ENCODE assay signal across 7 cellular contexts in the genomic region with DNA sequence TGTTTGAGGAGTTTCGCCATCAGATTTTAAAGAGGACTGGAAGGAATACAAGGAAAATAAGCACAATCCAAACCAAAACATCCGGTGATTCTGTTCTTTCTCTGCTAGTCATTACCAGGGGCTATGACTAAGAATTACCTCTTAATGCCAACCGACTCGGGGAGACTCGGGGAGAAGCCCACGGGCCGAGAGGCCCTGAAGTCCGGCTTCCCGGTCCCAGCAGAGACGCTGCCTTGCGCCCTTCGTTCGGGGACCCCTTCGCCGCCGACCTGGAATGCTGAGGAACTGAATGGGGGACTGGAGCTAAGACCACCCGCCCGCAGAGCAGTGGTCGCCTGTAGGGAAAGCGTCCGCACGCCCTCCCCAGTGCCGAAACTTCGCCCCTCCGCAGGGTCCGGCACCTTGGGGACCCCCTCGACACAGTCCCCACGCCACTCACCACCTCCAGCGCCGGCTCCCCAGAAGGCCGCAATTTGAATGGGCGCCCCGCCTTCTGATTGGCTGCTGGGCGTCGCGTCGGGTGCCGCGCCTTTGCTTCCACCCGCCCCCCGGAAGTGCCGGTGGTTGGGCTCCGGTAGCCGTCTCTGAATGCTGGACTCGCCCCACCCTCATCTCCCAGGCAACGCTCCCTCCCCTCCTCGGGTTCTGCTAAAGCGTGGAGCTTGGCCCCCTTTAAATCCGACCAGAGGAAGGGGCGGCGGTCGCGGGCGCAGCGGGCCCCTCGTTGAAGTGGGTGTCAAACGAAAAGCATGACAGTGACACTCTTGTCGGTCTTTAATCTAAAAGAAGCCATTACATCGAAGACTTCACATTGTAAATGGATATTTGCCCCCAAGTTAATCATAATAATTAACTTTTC. TPM values are rescaled to one million over a fixed set of nuclear protein-coding genes. Genes with fewer than 3 reads are reported as not detected.
DNase-seq lines count a peak whose midpoint lies in the region; ATAC-seq, FAIRE-seq and TF ChIP-seq lines count a peak whose summit lies in the region.

A gene with protein sequence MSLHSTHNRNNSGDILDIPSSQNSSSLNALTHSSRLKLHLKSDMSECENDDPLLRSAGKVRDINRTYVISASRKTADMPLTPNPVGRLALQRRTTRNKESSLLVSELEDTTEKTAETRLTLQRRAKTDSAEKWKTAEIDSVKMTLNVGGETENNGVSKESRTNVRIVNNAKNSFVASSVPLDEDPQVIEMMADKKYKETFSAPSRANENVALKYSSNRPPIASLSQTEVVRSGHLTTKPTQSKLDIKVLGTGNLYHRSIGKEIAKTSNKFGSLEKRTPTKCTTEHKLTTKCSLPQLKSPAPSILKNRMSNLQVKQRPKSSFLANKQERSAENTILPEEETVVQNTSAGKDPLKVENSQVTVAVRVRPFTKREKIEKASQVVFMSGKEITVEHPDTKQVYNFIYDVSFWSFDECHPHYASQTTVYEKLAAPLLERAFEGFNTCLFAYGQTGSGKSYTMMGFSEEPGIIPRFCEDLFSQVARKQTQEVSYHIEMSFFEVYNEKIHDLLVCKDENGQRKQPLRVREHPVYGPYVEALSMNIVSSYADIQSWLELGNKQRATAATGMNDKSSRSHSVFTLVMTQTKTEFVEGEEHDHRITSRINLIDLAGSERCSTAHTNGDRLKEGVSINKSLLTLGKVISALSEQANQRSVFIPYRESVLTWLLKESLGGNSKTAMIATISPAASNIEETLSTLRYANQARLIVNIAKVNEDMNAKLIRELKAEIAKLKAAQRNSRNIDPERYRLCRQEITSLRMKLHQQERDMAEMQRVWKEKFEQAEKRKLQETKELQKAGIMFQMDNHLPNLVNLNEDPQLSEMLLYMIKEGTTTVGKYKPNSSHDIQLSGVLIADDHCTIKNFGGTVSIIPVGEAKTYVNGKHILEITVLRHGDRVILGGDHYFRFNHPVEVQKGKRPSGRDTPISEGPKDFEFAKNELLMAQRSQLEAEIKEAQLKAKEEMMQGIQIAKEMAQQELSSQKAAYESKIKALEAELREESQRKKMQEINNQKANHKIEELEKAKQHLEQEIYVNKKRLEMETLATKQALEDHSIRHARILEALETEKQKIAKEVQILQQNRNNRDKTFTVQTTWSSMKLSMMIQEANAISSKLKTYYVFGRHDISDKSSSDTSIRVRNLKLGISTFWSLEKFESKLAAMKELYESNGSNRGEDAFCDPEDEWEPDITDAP (N-terminal part only) (minus strand): TSS at position 479 of the 859 bp plus-strand sequence. CDS start 2,028 bp downstream, outside the sequence.

- peak within 1 kb of the TSS; percentile 95 for H3K4me3 Mint-ChIP-seq in T-helper 2 cell treated with Interferon-gamma antibody and Interleukin-4, amounts not matched to agents 5 μg/mL and 100 μg/mL, for 36 hours
- H3K4me3 Mint-ChIP-seq in astrocyte (ENCODE audit: unreplicated experiment), result peak within 1 kb of the TSS; percentile 89

- peak within 1 kb of the TSS; percentile 85 for H3K4me3 ChIP-seq in astrocyte (ENCODE audit: insufficient read depth, low read depth, low read length)

- H3K27me3 ChIP-seq in astrocyte (ENCODE audit: insufficient read depth, low read length), result no peaks in the 10 kb centered on the region

- peak within 1 kb of the TSS; percentile 90 for H3K4me2 ChIP-seq in astrocyte (ENCODE audit: low read length)

- no peak for TF ChIP-seq CTCF in astrocyte (IDR thresholded peaks at IDR 0.05; ENCODE audit: insufficient read depth, low read depth, low read length)

- peaks cover 18% of the 10 kb centered on the region for H3K79me2 ChIP-seq in astrocyte (ENCODE audit: insufficient read depth, low read length)

- peak; percentile 54 for ATAC-seq in GM18508 (IDR thresholded peaks at IDR 0.05; ENCODE audit: insufficient read depth, unreplicated experiment)
- ATAC-seq in HG02981 (IDR thresholded peaks at IDR 0.05; ENCODE audit: unreplicated experiment), result peak; percentile 95
- ATAC-seq in sciatic nerve, result peak; percentile 99

- intact Hi-C loops in sciatic nerve (cut with DNase I), result loop anchor here (10.0 kb wide), 1 partner anchor 184 kb away; no protein-coding TSS in a partner anchor

- H4K20me1 ChIP-seq in astrocyte (ENCODE audit: insufficient read depth, low read length), result no peaks in the 10 kb centered on the region

- H3K27ac Mint-ChIP-seq in T-helper 2 cell treated with Interferon-gamma antibody and Interleukin-4, amounts not matched to agents 5 μg/mL and 100 μg/mL, for 36 hours, result peak within 1 kb of the TSS; percentile 92
- peak within 1 kb of the TSS; percentile 58 for H3K27ac Mint-ChIP-seq in astrocyte (ENCODE audit: unreplicated experiment)

- no peak for FAIRE-seq in astrocyte (lab: Jason Lieb, UNC)

- peaks cover 5% of the 10 kb centered on the region for H3K4me1 ChIP-seq in astrocyte (ENCODE audit: insufficient read depth, low read length)

- peak within 1 kb of the TSS; percentile 93 for H2AFZ ChIP-seq in astrocyte (ENCODE audit: low read depth, low read length)

- peak within 1 kb of the TSS; percentile 95 for H3K9ac ChIP-seq in astrocyte (ENCODE audit: low read length)

- H3K36me3 Mint-ChIP-seq in T-helper 2 cell treated with Interferon-gamma antibody and Interleukin-4, amounts not matched to agents 5 μg/mL and 100 μg/mL, for 36 hours (ENCODE audit: low read depth), result peaks cover 30% of the 10 kb centered on the region
- H3K36me3 Mint-ChIP-seq in astrocyte (ENCODE audit: low read depth, unreplicated experiment), result no peaks in the 10 kb centered on the region

- H3K27ac ChIP-seq in astrocyte (ENCODE audit: low read depth, low read length), result peak within 1 kb of the TSS; percentile 96

- no peaks in the 10 kb centered on the region for H3K9me3 ChIP-seq in astrocyte (ENCODE audit: insufficient read depth, low read depth, low read length)

- no peaks in the 10 kb centered on the region for H3K9me3 Mint-ChIP-seq in T-helper 2 cell treated with Interferon-gamma antibody and Interleukin-4, amounts not matched to agents 5 μg/mL and 100 μg/mL, for 36 hours
- no peaks in the 10 kb centered on the region for H3K9me3 Mint-ChIP-seq in astrocyte (ENCODE audit: unreplicated experiment)

- peaks cover 4% of the 10 kb centered on the region for H3K36me3 ChIP-seq in astrocyte (ENCODE audit: insufficient read depth, low read length)

- no peaks in the 10 kb centered on the region for H3K27me3 Mint-ChIP-seq in T-helper 2 cell treated with Interferon-gamma antibody and Interleukin-4, amounts not matched to agents 5 μg/mL and 100 μg/mL, for 36 hours (ENCODE audit: low read depth)
- H3K27me3 Mint-ChIP-seq in astrocyte (ENCODE audit: low read depth, unreplicated experiment), result no peaks in the 10 kb centered on the region

- DNase-seq in NCI-H2029 (lab: John Stamatoyannopoulos, UW) (peak; percentile 83), astrocyte (ENCODE audit: low read depth) (peak; percentile 80), hypothalamus (lab: John Stamatoyannopoulos, UW) (peak; percentile 18 to 92 (median 76)), sciatic nerve (ENCODE audit: low spot score) (peak; percentile 94)
- DNase-seq in T-helper 2 cell treated with Interferon-gamma antibody and Interleukin-4, amounts not matched to agents 5 μg/mL and 100 μg/mL, for 36 hours (ENCODE audit: low spot score), result peak; percentile 93

- peaks cover 45% of the 10 kb centered on the region for H3K4me1 Mint-ChIP-seq in T-helper 2 cell treated with Interferon-gamma antibody and Interleukin-4, amounts not matched to agents 5 μg/mL and 100 μg/mL, for 36 hours (ENCODE audit: low read depth)
- H3K4me1 Mint-ChIP-seq in astrocyte (ENCODE audit: low read depth, unreplicated experiment), result peaks cover 10% of the 10 kb centered on the region

RNA-seq across cellular contexts. Expression of the gene that starts here (rescaled TPM):
- 1.2 and 2.1 TPM in 2 replicates for total RNA-seq in astrocyte
- 0.22 TPM for total RNA-seq in sciatic nerve

Comparison
In these comparisons a context has a peak if more than half of its experiments do, and no peak if none do; other contexts are left out.
1. Peak in every context shown above with its lines: DNase-seq, ATAC-seq, H3K4me3 ChIP-seq and H3K27ac ChIP-seq.
2. Peak in DNase-seq and ATAC-seq in sciatic nerve; RNA of the gene not detected or under 1 TPM.